In the genomic region with DNA sequence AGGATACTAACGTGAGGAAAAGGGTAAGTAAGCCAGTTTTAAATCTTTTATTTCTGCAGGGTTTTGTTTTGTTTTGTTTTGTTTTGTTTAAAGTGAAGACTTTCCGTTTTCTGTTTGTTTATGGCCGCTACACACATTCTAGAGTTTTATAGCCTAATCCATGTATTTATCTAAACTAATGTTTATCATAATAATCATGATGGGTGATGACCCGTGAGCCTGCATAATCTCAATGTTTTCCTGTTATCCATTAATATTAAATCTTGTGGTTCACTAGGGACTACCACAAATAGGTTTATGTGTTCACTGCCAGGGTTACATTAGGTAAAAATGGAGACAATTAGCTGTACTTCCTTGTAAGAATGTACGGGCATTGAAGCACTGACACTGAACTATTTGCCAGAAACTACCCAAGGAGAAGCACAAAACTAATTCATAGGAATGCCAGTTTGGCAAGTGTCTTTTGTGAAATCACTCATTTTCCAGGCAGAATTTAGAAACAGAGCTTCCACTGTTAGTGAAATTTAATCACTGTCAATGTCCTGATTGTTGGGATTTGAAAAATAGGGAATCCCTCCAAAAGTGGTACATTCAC, we compare ENCODE assay signal across 29 cellular contexts.
DNase-seq lines count a peak whose midpoint lies in the region; FAIRE-seq and TF ChIP-seq lines count a peak whose summit lies in the region.
"Had no signal": no experiment of that assay in that cellular context is flagged by ENCODE, and none has a peak within 500 bp of the region (broad histone marks: within the 10 kb centered on the region; RNA-seq: fewer than 3 reads in every experiment).

No MANE protein-coding gene starts in this region.

- peak; percentile 1 for DNase-seq in EH (ENCODE audit: low read depth)
- DNase-seq in SK-N-SH: no peak
- DNase-seq in fibroblast of gingiva (ENCODE audit: low read depth): peak; percentile 75
- no peak for DNase-seq in nephron progenitor cell
- no peak for DNase-seq in NCI-H526 treated with DMSO at 0.1 percent for 48 hours (lab: John Stamatoyannopoulos, UW)
- DNase-seq in HuH-7 (ENCODE audit: low spot score): no peak
- no peak for DNase-seq in activated T-helper 1 cell treated with anti-CD3 and anti-CD28 coated beads, Interleukin-12 subunit alpha, Interleukin-12 subunit beta, Interleukin-2, Interleukin-4 antibody, amounts not matched to agents 30 ng/mL and 10 ng/mL and 1 ng/mL, durations not matched to agents 14 hours and 24 hours and 36 hours (ENCODE audit: low spot score)
- no peak for DNase-seq in H54 (ENCODE audit: insufficient read length, low spot score)
- DNase-seq: activated CD4-positive, alpha-beta T cell treated with anti-CD3 and anti-CD28 coated beads, Interleukin-2, amount 10 ng/mL, durations not matched to agents 7 days and 5 days; activated CD8-positive, alpha-beta memory T cell treated with anti-CD3 and anti-CD28 coated beads, Interleukin-2, amount 10 ng/mL, durations not matched to agents 7 days and 5 days; dermis blood vessel endothelial cell; EL; KBM-7; left ventricle myocardium superior; MM.1S; NCI-H146; NCI-H2171; NCI-H69; posterior cingulate gyrus; sigmoid colon; stimulated activated CD4-positive, alpha-beta T cell treated with anti-CD3 and anti-CD28 coated beads, Interleukin-15, amount 100 ng/mL, for 24 hours; stimulated activated naive CD8-positive, alpha-beta T cell treated with anti-CD3 and anti-CD28 coated beads, Interleukin-15, amount 100 ng/mL, for 72 hours had no signal

- no peak for TF ChIP-seq EP300 in SK-N-SH (IDR thresholded peaks at IDR 0.05; ENCODE audit: borderline replicate concordance in 1 of 2, low read depth in 1 of 2, low read length in 1 of 2)

- intact Hi-C loops in activated T-helper 1 cell treated with anti-CD3 and anti-CD28 coated beads, Interleukin-12 subunit alpha, Interleukin-12 subunit beta, Interleukin-2, Interleukin-4 antibody, amounts not matched to agents 30 ng/mL and 10 ng/mL and 1 ng/mL, durations not matched to agents 14 hours and 24 hours and 36 hours (cut with micrococcal nuclease): no loop called here

- no peak for FAIRE-seq in H54 (lab: Jason Lieb, UNC)
- FAIRE-seq: D721Med, GM19239 had no signal

- no peaks in the 10 kb centered on the region for H3K79me2 ChIP-seq in SK-N-SH (ENCODE audit: insufficient read depth)

- TF ChIP-seq RAD21 in SK-N-SH (IDR thresholded peaks at IDR 0.05; ENCODE audit: low read length): no peak

- H3K9ac ChIP-seq in SK-N-SH: no peak overlapping the region

- H3K27me3 ChIP-seq in SK-N-SH (ENCODE audit: insufficient read depth): no peaks in the 10 kb centered on the region
- H3K27me3 ChIP-seq: ascending aorta, sigmoid colon, tibial nerve had no signal

- H3K27me3 Mint-ChIP-seq in nephron progenitor cell (ENCODE audit: low read depth, poor library complexity): no peaks in the 10 kb centered on the region
- no peaks in the 10 kb centered on the region for H3K27me3 Mint-ChIP-seq in activated T-helper 1 cell treated with anti-CD3 and anti-CD28 coated beads, Interleukin-12 subunit alpha, Interleukin-12 subunit beta, Interleukin-2, Interleukin-4 antibody, amounts not matched to agents 30 ng/mL and 10 ng/mL and 1 ng/mL, durations not matched to agents 14 hours and 24 hours and 36 hours (ENCODE audit: insufficient read depth)
- H3K27me3 Mint-ChIP-seq: activated CD4-positive, alpha-beta T cell treated with anti-CD3 and anti-CD28 coated beads, Interleukin-2, amount 10 ng/mL, durations not matched to agents 7 days and 5 days; activated CD8-positive, alpha-beta memory T cell treated with anti-CD3 and anti-CD28 coated beads, Interleukin-2, amount 10 ng/mL, durations not matched to agents 7 days and 5 days; activated T-helper 17 cell treated with anti-CD3 and anti-CD28 coated beads, Interleukin-2, amount 50 U/mL, for 72 hours; stimulated activated naive CD8-positive, alpha-beta T cell treated with anti-CD3 and anti-CD28 coated beads, Interleukin-15, amount 100 ng/mL, for 72 hours had no signal

- H2AFZ ChIP-seq in SK-N-SH (ENCODE audit: low read depth): 0 out of 2 replicates have a peak overlapping the region, but pooled peaks have one; percentile 59

- H3F3A ChIP-seq in SK-N-SH (replicated peaks; ENCODE audit: insufficient read depth): peaks cover 5% of the 10 kb centered on the region

- no peaks in the 10 kb centered on the region for H3K9me3 Mint-ChIP-seq in nephron progenitor cell
- no peaks in the 10 kb centered on the region for H3K9me3 Mint-ChIP-seq in activated T-helper 1 cell treated with anti-CD3 and anti-CD28 coated beads, Interleukin-12 subunit alpha, Interleukin-12 subunit beta, Interleukin-2, Interleukin-4 antibody, amounts not matched to agents 30 ng/mL and 10 ng/mL and 1 ng/mL, durations not matched to agents 14 hours and 24 hours and 36 hours
- H3K9me3 Mint-ChIP-seq: activated CD4-positive, alpha-beta T cell treated with anti-CD3 and anti-CD28 coated beads, Interleukin-2, amount 10 ng/mL, durations not matched to agents 7 days and 5 days; stimulated activated naive CD8-positive, alpha-beta T cell treated with anti-CD3 and anti-CD28 coated beads, Interleukin-15, amount 100 ng/mL, for 72 hours; T-helper 2 cell treated with Interferon-gamma antibody and Interleukin-4, amounts not matched to agents 5 μg/mL and 100 μg/mL, for 36 hours had no signal

- no peak overlapping the region for H3K4me3 ChIP-seq in SK-N-SH (ENCODE audit: low read depth in 2 of 2, low read length in 1 of 2)
- H3K4me3 ChIP-seq: ascending aorta, sigmoid colon, tibial nerve had no signal

- POLR2A ChIA-PET in SK-N-SH (lab: Yijun Ruan, JAX): no interaction called here

- H3K4me3 Mint-ChIP-seq in nephron progenitor cell: no peak overlapping the region
- H3K4me3 Mint-ChIP-seq in activated T-helper 1 cell treated with anti-CD3 and anti-CD28 coated beads, Interleukin-12 subunit alpha, Interleukin-12 subunit beta, Interleukin-2, Interleukin-4 antibody, amounts not matched to agents 30 ng/mL and 10 ng/mL and 1 ng/mL, durations not matched to agents 14 hours and 24 hours and 36 hours: no peak overlapping the region
- H3K4me3 Mint-ChIP-seq: activated CD4-positive, alpha-beta T cell treated with anti-CD3 and anti-CD28 coated beads, Interleukin-2, amount 10 ng/mL, durations not matched to agents 7 days and 5 days; activated CD8-positive, alpha-beta memory T cell treated with anti-CD3 and anti-CD28 coated beads, Interleukin-2, amount 10 ng/mL, durations not matched to agents 7 days and 5 days; activated T-helper 17 cell treated with anti-CD3 and anti-CD28 coated beads, Interleukin-2, amount 50 U/mL, for 72 hours; stimulated activated naive CD8-positive, alpha-beta T cell treated with anti-CD3 and anti-CD28 coated beads, Interleukin-15, amount 100 ng/mL, for 72 hours; T-helper 2 cell treated with Interferon-gamma antibody and Interleukin-4, amounts not matched to agents 5 μg/mL and 100 μg/mL, for 36 hours had no signal

- peaks cover 0 to 7% of the 10 kb centered on the region in 2 experiments; a peak in 2 of 4 replicates for H3K4me1 ChIP-seq in SK-N-SH (ENCODE audit: control insufficient read depth in 1 of 2, insufficient read depth in 2 of 2, low read depth in 1 of 2, low read length in 1 of 2)
- H3K4me1 ChIP-seq: ascending aorta, sigmoid colon, tibial nerve had no signal

- H3K27ac ChIP-seq in SK-N-SH (ENCODE audit: low read depth in 2 of 2, low read length in 1 of 2): peak overlapping the region; percentile 22 to 82; a peak in 3 of 4 replicates
- H3K27ac ChIP-seq: ascending aorta, sigmoid colon, tibial nerve had no signal

- H3K9me2 ChIP-seq in SK-N-SH: no peaks in the 10 kb centered on the region

- H4K20me1 ChIP-seq in SK-N-SH (ENCODE audit: insufficient read depth): no peaks in the 10 kb centered on the region

- H3K27ac Mint-ChIP-seq in nephron progenitor cell: peak overlapping the region; percentile 14
- H3K27ac Mint-ChIP-seq in activated T-helper 1 cell treated with anti-CD3 and anti-CD28 coated beads, Interleukin-12 subunit alpha, Interleukin-12 subunit beta, Interleukin-2, Interleukin-4 antibody, amounts not matched to agents 30 ng/mL and 10 ng/mL and 1 ng/mL, durations not matched to agents 14 hours and 24 hours and 36 hours: no peak overlapping the region
- H3K27ac Mint-ChIP-seq: activated CD4-positive, alpha-beta T cell treated with anti-CD3 and anti-CD28 coated beads, Interleukin-2, amount 10 ng/mL, durations not matched to agents 7 days and 5 days; activated CD8-positive, alpha-beta memory T cell treated with anti-CD3 and anti-CD28 coated beads, Interleukin-2, amount 10 ng/mL, durations not matched to agents 7 days and 5 days; activated naive CD4-positive, alpha-beta T cell treated with anti-CD3 and anti-CD28 coated beads, Interleukin-2, amount 50 U/mL, for 72 hours; activated T-helper 17 cell treated with anti-CD3 and anti-CD28 coated beads, Interleukin-2, amount 50 U/mL, for 72 hours; stimulated activated naive CD8-positive, alpha-beta T cell treated with anti-CD3 and anti-CD28 coated beads, Interleukin-15, amount 100 ng/mL, for 72 hours; T-helper 2 cell treated with Interferon-gamma antibody and Interleukin-4, amounts not matched to agents 5 μg/mL and 100 μg/mL, for 36 hours had no signal

- no peaks in the 10 kb centered on the region for H3K36me3 ChIP-seq in SK-N-SH (replicated peaks in 1 of 2; ENCODE audit: control insufficient read depth in 1 of 2, insufficient read depth in 2 of 2, low read length in 1 of 2)
- H3K36me3 ChIP-seq: ascending aorta, sigmoid colon, tibial nerve had no signal

- 54% methylated on average over 5 of the region's 5 CpGs for WGBS in SK-N-SH (ENCODE audit: low lambda C conversion rate)

- TF ChIP-seq CTCF in SK-N-SH (IDR thresholded peaks at IDR 0.05) (no peak), nephron progenitor cell (IDR thresholded peaks at IDR 0.05) (no peak)

- H3K4me2 ChIP-seq in SK-N-SH: no peak overlapping the region

- no peaks in the 10 kb centered on the region for H3K36me3 Mint-ChIP-seq in nephron progenitor cell (ENCODE audit: low read depth)
- H3K36me3 Mint-ChIP-seq in activated T-helper 1 cell treated with anti-CD3 and anti-CD28 coated beads, Interleukin-12 subunit alpha, Interleukin-12 subunit beta, Interleukin-2, Interleukin-4 antibody, amounts not matched to agents 30 ng/mL and 10 ng/mL and 1 ng/mL, durations not matched to agents 14 hours and 24 hours and 36 hours (ENCODE audit: low read depth): no peaks in the 10 kb centered on the region
- H3K36me3 Mint-ChIP-seq: activated CD8-positive, alpha-beta memory T cell treated with anti-CD3 and anti-CD28 coated beads, Interleukin-2, amount 10 ng/mL, durations not matched to agents 7 days and 5 days; activated naive CD4-positive, alpha-beta T cell treated with anti-CD3 and anti-CD28 coated beads, Interleukin-2, amount 50 U/mL, for 72 hours had no signal

- no peaks in the 10 kb centered on the region for H3K4me1 Mint-ChIP-seq in nephron progenitor cell
- no peaks in the 10 kb centered on the region for H3K4me1 Mint-ChIP-seq in activated T-helper 1 cell treated with anti-CD3 and anti-CD28 coated beads, Interleukin-12 subunit alpha, Interleukin-12 subunit beta, Interleukin-2, Interleukin-4 antibody, amounts not matched to agents 30 ng/mL and 10 ng/mL and 1 ng/mL, durations not matched to agents 14 hours and 24 hours and 36 hours (ENCODE audit: low read depth)
- H3K4me1 Mint-ChIP-seq: activated CD4-positive, alpha-beta T cell treated with anti-CD3 and anti-CD28 coated beads, Interleukin-2, amount 10 ng/mL, durations not matched to agents 7 days and 5 days; activated CD8-positive, alpha-beta memory T cell treated with anti-CD3 and anti-CD28 coated beads, Interleukin-2, amount 10 ng/mL, durations not matched to agents 7 days and 5 days; activated T-helper 17 cell treated with anti-CD3 and anti-CD28 coated beads, Interleukin-2, amount 50 U/mL, for 72 hours; stimulated activated naive CD8-positive, alpha-beta T cell treated with anti-CD3 and anti-CD28 coated beads, Interleukin-15, amount 100 ng/mL, for 72 hours had no signal

- H3K9me3 ChIP-seq in SK-N-SH: no peaks in the 10 kb centered on the region
- H3K9me3 ChIP-seq: ascending aorta, sigmoid colon, tibial nerve had no signal

- TF ChIP-seq POLR2A in H54 (IDR thresholded peaks at IDR 0.05; ENCODE audit: low read depth, low read length): no peak

- CTCF ChIA-PET in SK-N-SH (lab: Yijun Ruan, JAX): interaction anchor here (0.8 to 1.7 kb wide), 10 partner anchors 9 to 1666 kb away, joined by 3 to 8 read pairs (median 3); no protein-coding TSS in a partner anchor

Comparison
In these comparisons a context has a peak if more than half of its experiments do, and no peak if none do; other contexts are left out.
1. DNase-seq: peak in EH (single experiment) and fibroblast of gingiva (single experiment); none in SK-N-SH (single experiment), nephron progenitor cell (single experiment), NCI-H526 treated with DMSO at 0.1 percent for 48 hours (single experiment), HuH-7 (single experiment), activated T-helper 1 cell treated with anti-CD3 and anti-CD28 coated beads, Interleukin-12 subunit alpha, Interleukin-12 subunit beta, Interleukin-2, Interleukin-4 antibody, amounts not matched to agents 30 ng/mL and 10 ng/mL and 1 ng/mL, durations not matched to agents 14 hours and 24 hours and 36 hours (single experiment) and H54 (single experiment).